Comparison of ENCODE assay signal across 8 cellular contexts in the genomic region with DNA sequence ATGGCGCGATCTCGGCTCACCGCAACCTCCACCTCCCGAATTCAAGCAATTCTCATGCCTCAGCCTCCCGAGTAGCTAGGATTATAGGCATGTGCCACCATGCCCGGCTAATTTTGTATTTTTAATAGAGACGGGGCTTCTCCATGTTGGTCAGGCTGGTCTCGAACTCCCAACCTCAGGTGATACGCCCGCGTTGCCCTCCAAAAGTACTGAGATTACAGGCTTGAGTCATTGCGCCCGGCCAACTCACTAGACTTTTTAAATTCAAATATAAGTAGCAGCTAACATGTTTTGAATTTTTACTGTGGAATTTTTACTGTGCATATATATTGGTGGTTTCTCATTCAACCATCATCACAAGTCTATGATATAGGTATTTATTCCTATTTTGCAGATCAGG. TPM values are rescaled to one million over a fixed set of nuclear protein-coding genes. Genes with fewer than 3 reads are reported as not detected.
A peak's percentile ranks its signal among the peaks of the same experiment; 100 is the strongest.
DNase-seq lines count a peak whose midpoint lies in the region; ATAC-seq and TF ChIP-seq lines count a peak whose summit lies in the region.
"Not testable (repeated sequence)": the region's sequence is repeated elsewhere in the genome, so short reads cannot be mapped to it uniquely, and the experiment has no call there.

No MANE protein-coding gene starts in this region.

- intact Hi-C loops in cardiac septum (cut with DNase I) = loop anchor here (2.0 to 10.0 kb wide), 2 partner anchors 222 to 590 kb away; a partner anchor contains a TSS
- intact Hi-C loops in spleen (cut with DNase I; ENCODE audit: low total_unique reads) = loop anchor here (10.0 kb wide), 1 partner anchor 420 kb away; no protein-coding TSS in a partner anchor

- not testable (repeated sequence) for DNase-seq in GM23338 (ENCODE audit: low spot score); RWPE1 (ENCODE audit: low spot score); WTC11 (ENCODE audit: low spot score); activated T-cell treated with anti-CD3 and anti-CD28 coated beads, Interleukin-2, amount 50 U/mL, for 72 hours; memory B cell (ENCODE audit: low spot score in 2 of 2); neural crest cell (ENCODE audit: low read depth, low spot score)
- DNase-seq in cardiac septum (ENCODE audit: low spot score) = peak; percentile 17
- DNase-seq in spleen = peak; percentile 17

- peaks cover 26% of the 10 kb centered on the region for H3F3A ChIP-seq in GM23338 (replicated peaks; ENCODE audit: low read depth)

- not testable (repeated sequence) for H3K4me3 Mint-ChIP-seq in GM23338; WTC11; activated T-cell treated with anti-CD3 and anti-CD28 coated beads, Interleukin-2, amount 50 U/mL, for 72 hours; memory B cell; neural crest cell

- H3K27me3 ChIP-seq in GM23338 (ENCODE audit: insufficient read depth); spleen (replicated peaks in 1 of 7): not testable (repeated sequence)

- H3K9me2 ChIP-seq in GM23338 (ENCODE audit: insufficient read depth) = not testable (repeated sequence)

- H3K4me3 ChIP-seq in GM23338, spleen: not testable (repeated sequence)

- H3K9me3 ChIP-seq in spleen = not testable (repeated sequence)

- H3K36me3 ChIP-seq in GM23338 (ENCODE audit: insufficient read depth) (peaks cover 13% of the 10 kb centered on the region; the same call in 1 of the 2 replicates), spleen (peaks cover 4 to 56% (median 19%) of the 10 kb centered on the region in 6 donors)

- H3K27ac ChIP-seq in GM23338 (ENCODE audit: low read depth) = peak overlapping the region; percentile 1; the same call in 1 of the 2 replicates
- H3K27ac ChIP-seq in RWPE1 = peak overlapping the region; percentile 37
- H3K27ac ChIP-seq in spleen = not testable (repeated sequence)

- not testable (repeated sequence) for H3K4me1 ChIP-seq in GM23338 (ENCODE audit: insufficient read depth)
- H3K4me1 ChIP-seq in spleen = peaks cover 14 to 71% (median 24%) of the 10 kb centered on the region in 6 donors

- not testable (repeated sequence) for TF ChIP-seq CTCF in GM23338 (conservative IDR thresholded peaks at IDR 0.05; ENCODE audit: low read depth in 2 of 2); RWPE1 (conservative IDR thresholded peaks at IDR 0.05; ENCODE audit: low read depth); WTC11 (IDR thresholded peaks at IDR 0.05); neural crest cell (conservative IDR thresholded peaks at IDR 0.05); spleen (IDR thresholded peaks at IDR 0.05 in 8 of 11, conservative IDR thresholded peaks at IDR 0.05 in 3 of 11)

- not testable (repeated sequence) for TF ChIP-seq POLR2A in spleen (IDR thresholded peaks at IDR 0.05)

- H3K27ac Mint-ChIP-seq in GM23338 = not testable (repeated sequence)
- H3K27ac Mint-ChIP-seq in WTC11 (peak overlapping the region; percentile 72; the same call in 1 of the 2 replicates), memory B cell (peak overlapping the region; percentile 5), neural crest cell (ENCODE audit: unreplicated experiment) (peak overlapping the region; percentile 67)
- H3K27ac Mint-ChIP-seq in activated T-cell treated with anti-CD3 and anti-CD28 coated beads, Interleukin-2, amount 50 U/mL, for 72 hours = peak overlapping the region; percentile 60

- POLR2A ChIA-PET in RWPE1 (lab: Yijun Ruan, JAX; ENCODE audit: low non-redundant PET) = not testable (repeated sequence)
- POLR2A ChIA-PET in WTC11 (lab: Charles Lee) = interaction anchor here (0.6 to 0.8 kb wide), 2 partner anchors 13 to 157 kb away, joined by 3 to 7 read pairs; no protein-coding TSS in a partner anchor

- WGBS in spleen, 5 donors = 95 to 96% (median 96%) methylated on average over 14 of the region's 14 CpGs

- not testable (repeated sequence) for H3K9me3 Mint-ChIP-seq in GM23338; WTC11; activated T-cell treated with anti-CD3 and anti-CD28 coated beads, Interleukin-2, amount 50 U/mL, for 72 hours; memory B cell; neural crest cell

- peaks cover 62% of the 10 kb centered on the region for H3K79me2 ChIP-seq in GM23338 (replicated peaks; ENCODE audit: insufficient read depth)

- H2AFZ ChIP-seq in GM23338 = not testable (repeated sequence)

- not testable (repeated sequence) for H3K4me1 Mint-ChIP-seq in GM23338, WTC11
- peaks cover 15% of the 10 kb centered on the region for H3K4me1 Mint-ChIP-seq in activated T-cell treated with anti-CD3 and anti-CD28 coated beads, Interleukin-2, amount 50 U/mL, for 72 hours (ENCODE audit: low read depth)
- H3K4me1 Mint-ChIP-seq in memory B cell (peaks cover 14% of the 10 kb centered on the region), neural crest cell (peaks cover 18% of the 10 kb centered on the region)

- H3K4me2 ChIP-seq in GM23338 = not testable (repeated sequence)

- H4K20me1 ChIP-seq in GM23338 (replicated peaks; ENCODE audit: insufficient read depth) = peaks cover 23% of the 10 kb centered on the region

- H3K36me3 Mint-ChIP-seq in GM23338 (ENCODE audit: low read depth) = peaks cover 55% of the 10 kb centered on the region
- H3K36me3 Mint-ChIP-seq in WTC11 = peaks cover 35% of the 10 kb centered on the region
- H3K36me3 Mint-ChIP-seq in activated T-cell treated with anti-CD3 and anti-CD28 coated beads, Interleukin-2, amount 50 U/mL, for 72 hours (ENCODE audit: insufficient read depth in 2 of 2) = not testable (repeated sequence)
- peaks cover 14% of the 10 kb centered on the region for H3K36me3 Mint-ChIP-seq in memory B cell
- H3K36me3 Mint-ChIP-seq in neural crest cell (ENCODE audit: low read depth) = peaks cover 15% of the 10 kb centered on the region

- not testable (repeated sequence) for H3K27me3 Mint-ChIP-seq in GM23338 (ENCODE audit: insufficient read depth, low read depth, poor library complexity); WTC11 (ENCODE audit: low read depth); activated T-cell treated with anti-CD3 and anti-CD28 coated beads, Interleukin-2, amount 50 U/mL, for 72 hours (ENCODE audit: low read depth); memory B cell; neural crest cell (ENCODE audit: low read depth)

- not testable (repeated sequence) for ATAC-seq in GM23338; WTC11; activated T-cell treated with anti-CD3 and anti-CD28 coated beads, Interleukin-2, amount 50 U/mL, for 72 hours (replicated peaks in 1 of 2); memory B cell (ENCODE audit: low read depth)

- CTCF ChIA-PET in RWPE1 (lab: Yijun Ruan, JAX) = interaction anchor here (0.9 to 4.1 kb wide), 5 partner anchors 12 to 278 kb away, joined by 3 to 36 read pairs (median 13); no protein-coding TSS in a partner anchor
- CTCF ChIA-PET in WTC11 (lab: Charles Lee) = interaction anchor here (0.6 to 5.9 kb wide), 12 partner anchors 13 to 278 kb away, joined by 3 to 49 read pairs (median 4); a partner anchor contains a TSS

RNA-seq across cellular contexts. Expression of a gene that starts 7.4 kb away (rescaled TPM):
- 147 and 155 TPM in 2 replicates for total RNA-seq in GM23338 (2014; rRNA removed; shearing (Covaris generic))
- polyA plus RNA-seq in GM23338 (2016; fragmentation: Nextera tagmentation; extraction: Ambion mirVana) (24.4 and 25.5 TPM in 2 replicates), spleen (10 to 100 TPM; 46.9 to 75.3 (median 58.9) TPM)
- total RNA-seq in WTC11 (2021) (115 to 134 TPM (median 132 TPM) in 3 replicates), cardiac septum (43.2 TPM), neural crest cell (139 and 156 TPM in 2 replicates), spleen (100 to 1,000 TPM in 2 of 7 donors, 10 to 100 TPM in 5; 82.9 to 125 (median 89.2) TPM)
- total RNA-seq in activated T-cell treated with anti-CD3 and anti-CD28 coated beads, Interleukin-2, amount 50 U/mL, for 72 hours = 100 to 1,000 TPM; 159 to 185 TPM

RNA-seq across cellular contexts. Expression of a gene that starts 7.5 kb away (rescaled TPM):
- 66.6 and 76.7 TPM in 2 replicates for total RNA-seq in GM23338 (2014; rRNA removed; shearing (Covaris generic))
- polyA plus RNA-seq in GM23338 (2016; fragmentation: Nextera tagmentation; extraction: Ambion mirVana) = 63.2 TPM in 2 replicates
- total RNA-seq in WTC11 (2021) = 71.0 to 85.7 TPM (median 74.4 TPM) in 3 replicates
- 100 to 1,000 TPM in 1 of 2 donors, 10 to 100 TPM in 1; 81.7 to 112 TPM for total RNA-seq in activated T-cell treated with anti-CD3 and anti-CD28 coated beads, Interleukin-2, amount 50 U/mL, for 72 hours
- total RNA-seq in cardiac septum = 25.6 TPM
- total RNA-seq in neural crest cell = 78.5 and 80.1 TPM in 2 replicates
- 10 to 100 TPM; 13.7 to 37.9 (median 25.0) TPM for total RNA-seq in spleen
- polyA plus RNA-seq in spleen = 10 to 100 TPM; 12.6 to 16.3 (median 15.4) TPM

RNA-seq across cellular contexts. Expression of a gene that starts 19.5 kb away (rescaled TPM):
- total RNA-seq in GM23338 (2014; rRNA removed; shearing (Covaris generic)) = 54.9 and 56.7 TPM in 2 replicates
- 7.3 TPM in 2 replicates for polyA plus RNA-seq in GM23338 (2016; fragmentation: Nextera tagmentation; extraction: Ambion mirVana)
- total RNA-seq in WTC11 (2021) = 54.4 to 66.9 TPM (median 56.0 TPM) in 3 replicates
- 1 to 10 TPM; 1.2 to 1.4 TPM for total RNA-seq in activated T-cell treated with anti-CD3 and anti-CD28 coated beads, Interleukin-2, amount 50 U/mL, for 72 hours
- 0.38 TPM for total RNA-seq in cardiac septum
- 2.9 and 4.2 TPM in 2 replicates for total RNA-seq in neural crest cell
- 1 to 10 TPM in 1 of 7 donors, under 1 TPM in 6; 0.51 to 2.0 (median 0.77) TPM for total RNA-seq in spleen
- under 1 TPM; 0.54 to 0.96 (median 0.68) TPM for polyA plus RNA-seq in spleen

Comparison
In these comparisons a context has a peak if more than half of its experiments do, and no peak if none do; other contexts are left out.
1. RNA of a gene that starts 19.5 kb away (total RNA-seq): 54.4 to 66.9 TPM in WTC11 and 54.9 to 56.7 TPM in GM23338; 2.9 to 4.2 TPM in neural crest cell, 1.2 to 1.4 TPM in activated T-cell treated with anti-CD3 and anti-CD28 coated beads, Interleukin-2, amount 50 U/mL, for 72 hours, 0.51 to 2.0 TPM in spleen and 0.38 TPM in cardiac septum (single experiment); every median in the first group is over 10 times any median in the second.